In genomic region chr3:85330071-85330470, GRCh38 we compare ENCODE assay signal across 22 cellular contexts.
DNase-seq lines count a peak whose midpoint lies in the region; ATAC-seq and TF ChIP-seq lines count a peak whose summit lies in the region.
"Had no signal": no experiment of that assay in that cellular context is flagged by ENCODE, and none has a peak within 500 bp of the region (broad histone marks: within the 10 kb centered on the region; RNA-seq: fewer than 3 reads in every experiment).

No MANE protein-coding gene starts in this region.

- no peaks in the 10 kb centered on the region for H3K4me1 ChIP-seq in OCI-LY3 (ENCODE audit: low read length)
- peaks cover 0 to 2% of the 10 kb centered on the region in 2 donors for H3K4me1 ChIP-seq in gastrocnemius medialis
- H3K4me1 ChIP-seq: BE2C, BLaER1, Caco-2 had no signal

- H3K36me3 ChIP-seq in OCI-LY3 (replicated peaks; ENCODE audit: low read depth, low read length), result no peaks in the 10 kb centered on the region
- H3K36me3 ChIP-seq in gastrocnemius medialis, result no peaks in the 10 kb centered on the region
- H3K36me3 ChIP-seq: BE2C, BLaER1 had no signal

- DNase-seq in SIG-M5 treated with dmso at 0.1 percent for 504 hours (lab: John Stamatoyannopoulos, UW; ENCODE audit: unreplicated experiment), result peak; percentile 5
- no peak for DNase-seq in SIG-M5 (lab: John Stamatoyannopoulos, UW)
- DNase-seq in epithelial cell of esophagus (ENCODE audit: low read depth), result peak; percentile 25
- DNase-seq in gastrocnemius medialis, result no peak
- DNase-seq in NCI-H128 (lab: John Stamatoyannopoulos, UW; ENCODE audit: unreplicated experiment), result no peak
- DNase-seq in stimulated activated CD4-positive, alpha-beta T cell treated with anti-CD3 and anti-CD28 coated beads, Interleukin-12 subunit alpha, Interleukin-12 subunit beta, amount 100 ng/mL, for 4 hours, result no peak
- no peak for DNase-seq in superior temporal gyrus (ENCODE audit: extremely low spot score)
- DNase-seq: 8988T; ACHN; BE2C; C1 segment of cervical spinal cord; Caco-2; Calu3; CD4-positive, alpha-beta memory T cell; CD4-positive, CD25-positive, alpha-beta regulatory T cell; DMS79; DND-41; EL; GDM1 had no signal

- TF ChIP-seq CTCF in OCI-LY3 (IDR thresholded peaks at IDR 0.05; ENCODE audit: low read depth, low read length), result no peak
- no peak for TF ChIP-seq CTCF in epithelial cell of esophagus (IDR thresholded peaks at IDR 0.05; ENCODE audit: insufficient read depth, low read depth, low read length, missing control alignments)
- no peak for TF ChIP-seq CTCF in gastrocnemius medialis (IDR thresholded peaks at IDR 0.05 in 4 of 5, conservative IDR thresholded peaks at IDR 0.05 in 1 of 5)

- H3K9me3 ChIP-seq in OCI-LY3 (ENCODE audit: insufficient read depth, low read length) (no peaks in the 10 kb centered on the region), gastrocnemius medialis (no peaks in the 10 kb centered on the region)
- H3K9me3 ChIP-seq: BE2C, BLaER1 had no signal

- peak; percentile 30 to 49 for ATAC-seq in gastrocnemius medialis
- ATAC-seq: GM12878 had no signal

- intact Hi-C loops in gastrocnemius medialis (cut with DNase I; ENCODE audit: low total_unique reads), result no loop called here

- no peak overlapping the region for H3K4me3 ChIP-seq in OCI-LY3 (ENCODE audit: low read length)
- no peak overlapping the region for H3K4me3 ChIP-seq in epithelial cell of esophagus (ENCODE audit: low read length)
- H3K4me3 ChIP-seq in gastrocnemius medialis, result no peak overlapping the region
- H3K4me3 ChIP-seq: BLaER1, GM12878 had no signal

- H3K27me3 ChIP-seq in OCI-LY3 (ENCODE audit: low read depth, low read length) (no peaks in the 10 kb centered on the region), gastrocnemius medialis (no peaks in the 10 kb centered on the region)
- H3K27me3 ChIP-seq: BE2C, BLaER1 had no signal

- no peak overlapping the region for H3K27ac ChIP-seq in OCI-LY3 (ENCODE audit: low read length)
- H3K27ac ChIP-seq in gastrocnemius medialis, result no peak overlapping the region
- H3K27ac ChIP-seq: BLaER1 had no signal

- TF ChIP-seq POLR2A in gastrocnemius medialis (IDR thresholded peaks at IDR 0.05), result no peak

- H3K4me2 ChIP-seq in OCI-LY3 (ENCODE audit: low read length), result no peak overlapping the region
- H3K4me2 ChIP-seq: BLaER1 had no signal

- H3K9ac ChIP-seq in OCI-LY3 (ENCODE audit: low read length), result no peak overlapping the region
- H3K9ac ChIP-seq: BLaER1 had no signal

- H2AFZ ChIP-seq in OCI-LY3 (ENCODE audit: low read depth, low read length), result 0 out of 2 replicates have a peak overlapping the region, but pooled peaks have one; percentile 26

- H3K79me2 ChIP-seq in OCI-LY3 (ENCODE audit: low read length), result no peaks in the 10 kb centered on the region

- no peaks in the 10 kb centered on the region for H4K20me1 ChIP-seq in OCI-LY3 (ENCODE audit: insufficient read depth, low read length)
- H4K20me1 ChIP-seq: BLaER1 had no signal

- in situ Hi-C loops in gastrocnemius medialis (cut with MboI; ENCODE audit: low sequenced_read_pairs in 4 of 4), result no loop called here

Comparison
In these comparisons a context has a peak if more than half of its experiments do, and no peak if none do; other contexts are left out.
1. DNase-seq: peak in SIG-M5 treated with dmso at 0.1 percent for 504 hours (single experiment) and epithelial cell of esophagus (single experiment); none in SIG-M5 (single experiment), gastrocnemius medialis (0 of 2), NCI-H128 (single experiment), stimulated activated CD4-positive, alpha-beta T cell treated with anti-CD3 and anti-CD28 coated beads, Interleukin-12 subunit alpha, Interleukin-12 subunit beta, amount 100 ng/mL, for 4 hours (single experiment) and superior temporal gyrus (single experiment).